In the genomic region with DNA sequence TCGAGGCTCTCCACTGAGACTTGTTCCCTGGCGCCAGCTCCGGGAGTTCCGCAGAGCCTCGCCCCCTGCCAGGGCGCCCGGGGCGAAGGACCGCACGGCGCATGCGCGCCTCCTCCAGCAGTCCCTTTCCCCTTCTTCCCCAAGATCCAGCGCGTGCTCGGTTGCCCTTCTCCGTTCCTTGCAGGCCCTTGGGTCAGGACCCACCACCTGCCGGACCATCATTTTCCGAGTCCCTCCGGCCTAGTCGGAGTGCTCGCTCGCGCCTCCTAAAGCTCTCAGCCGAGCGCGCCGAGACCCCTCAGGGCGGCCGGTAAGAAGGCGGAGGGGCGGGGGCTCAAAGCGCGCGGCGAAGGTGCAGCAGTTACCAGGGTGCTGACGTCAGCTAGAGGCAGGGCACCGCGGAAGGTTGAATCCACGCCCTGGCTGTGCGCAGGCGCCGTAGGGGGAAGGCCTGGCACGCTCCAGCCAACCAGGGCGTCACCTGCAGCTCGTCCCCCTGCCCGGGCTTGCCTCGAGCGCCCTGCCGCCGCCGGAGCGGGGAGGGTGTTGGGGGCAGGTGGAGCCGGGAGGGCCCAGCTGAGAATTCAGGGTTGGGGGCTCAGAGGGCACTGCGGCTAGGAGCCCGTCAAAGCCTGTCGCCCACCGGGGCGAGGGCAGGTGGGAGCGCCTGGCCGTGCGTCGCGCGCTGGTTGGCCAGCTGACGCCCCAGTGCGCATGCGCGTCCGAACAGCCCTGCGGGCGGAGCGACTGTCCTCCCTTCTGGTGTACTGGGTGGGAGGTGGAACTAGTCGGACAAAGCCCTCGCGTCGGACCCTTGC, we compare ENCODE assay signal across 8 cellular contexts. TPM values are rescaled to one million over a fixed set of nuclear protein-coding genes. Genes with fewer than 3 reads are reported as not detected.
A peak's percentile ranks its signal among the peaks of the same experiment; 100 is the strongest.
DNase-seq lines count a peak whose midpoint lies in the region; ATAC-seq and TF ChIP-seq lines count a peak whose summit lies in the region.

TCAIM (plus strand) TSS at position 757 of the 818 bp plus-strand sequence. CDS start 16,017 bp downstream, outside the sequence.

- H3K36me3 ChIP-seq in BJ (ENCODE audit: control insufficient read depth, insufficient read depth, low read length) = no peaks in the 10 kb centered on the region

- H3K4me3 ChIP-seq in BJ (ENCODE audit: low read depth, low read length) = peak within 1 kb of the TSS; percentile 94
- H3K4me3 ChIP-seq in coronary artery = peak within 1 kb of the TSS; percentile 88

- H3K27me3 ChIP-seq in BJ (ENCODE audit: control insufficient read depth, insufficient read depth, low read length) = peaks cover 2% of the 10 kb centered on the region; the same call in 1 of the 2 replicates

- no peaks in the 10 kb centered on the region for H3K9me3 Mint-ChIP-seq in activated CD4-positive, alpha-beta T cell treated with anti-CD3 and anti-CD28 coated beads, Interleukin-2, amount 10 ng/mL, durations not matched to agents 24 days and 14 days

- H3K36me3 Mint-ChIP-seq in activated CD4-positive, alpha-beta T cell treated with anti-CD3 and anti-CD28 coated beads, Interleukin-2, amount 10 ng/mL, durations not matched to agents 24 days and 14 days (ENCODE audit: low read depth) = peaks cover 6% of the 10 kb centered on the region

- H3K4me1 Mint-ChIP-seq in activated CD4-positive, alpha-beta T cell treated with anti-CD3 and anti-CD28 coated beads, Interleukin-2, amount 10 ng/mL, durations not matched to agents 24 days and 14 days = peaks cover 19% of the 10 kb centered on the region

- H3K27me3 Mint-ChIP-seq in activated CD4-positive, alpha-beta T cell treated with anti-CD3 and anti-CD28 coated beads, Interleukin-2, amount 10 ng/mL, durations not matched to agents 24 days and 14 days = peaks cover 10% of the 10 kb centered on the region

- intact Hi-C loops in activated CD4-positive, alpha-beta T cell treated with anti-CD3 and anti-CD28 coated beads, Interleukin-2, amount 10 ng/mL, durations not matched to agents 24 days and 14 days (cut with micrococcal nuclease) = loop anchor here (1.0 to 10.0 kb wide), 8 partner anchors 101 to 1533 kb away; partner anchors contain the start of genes ACKR2, EXOSC7, HIGD1A and KIAA1143

- H3K27ac ChIP-seq in coronary artery = peak within 1 kb of the TSS; percentile 96 to 98

- peak; percentile 95 for ATAC-seq in HG03460 (IDR thresholded peaks at IDR 0.05; ENCODE audit: unreplicated experiment)

- H3K27ac Mint-ChIP-seq in activated CD4-positive, alpha-beta T cell treated with anti-CD3 and anti-CD28 coated beads, Interleukin-2, amount 10 ng/mL, durations not matched to agents 24 days and 14 days = peak within 1 kb of the TSS; percentile 98

- CTCF ChIA-PET in BJ (lab: Yijun Ruan, JAX) = interaction anchor here (0.6 to 7.0 kb wide), 4 partner anchors 10 to 1858 kb away, joined by 3 to 35 read pairs (median 6); no protein-coding TSS in a partner anchor

- peak; percentile 76 for DNase-seq in BJ (ENCODE audit: low read depth)
- peak; percentile 85 for DNase-seq in GM19240 (ENCODE audit: insufficient read length, low spot score)
- peak; percentile 96 to 98 for DNase-seq in NCI-H526 (lab: John Stamatoyannopoulos, UW)
- DNase-seq in activated CD4-positive, alpha-beta T cell treated with anti-CD3 and anti-CD28 coated beads, Interleukin-2, amount 10 ng/mL, durations not matched to agents 24 days and 14 days = peak; percentile 99
- peak; percentile 99 for DNase-seq in coronary artery (ENCODE audit: low spot score)
- peak; percentile 100 for DNase-seq in left kidney (ENCODE audit: low read depth, low spot score)
- DNase-seq in stimulated activated CD4-positive, alpha-beta T cell treated with anti-CD3 and anti-CD28 coated beads, Interleukin-2, amount 100 ng/mL, for 24 hours = peak; percentile 98

- POLR2A ChIA-PET in BJ (lab: Charles Lee) = interaction anchor here (0.5 to 1.2 kb wide), 3 partner anchors 15 to 487 kb away, joined by 3 read pairs; no protein-coding TSS in a partner anchor

- peak within 1 kb of the TSS; percentile 100 for H3K4me3 Mint-ChIP-seq in activated CD4-positive, alpha-beta T cell treated with anti-CD3 and anti-CD28 coated beads, Interleukin-2, amount 10 ng/mL, durations not matched to agents 24 days and 14 days

- TF ChIP-seq CTCF in BJ (IDR thresholded peaks at IDR 0.05; ENCODE audit: insufficient read depth, low read depth, low read length) = no peak
- TF ChIP-seq CTCF in coronary artery (IDR thresholded peaks at IDR 0.05) = no peak

RNA-seq across cellular contexts. Expression of gene TCAIM, which starts in this region (rescaled TPM):
- polyA plus RNA-seq in BJ (2011; rRNA removed) = 10.1 and 18.0 TPM in 2 replicates
- 7.9 and 9.3 TPM in 2 replicates for polyA minus RNA-seq in BJ (2011; rRNA and poly(A)+ RNA removed)
- total RNA-seq in activated CD4-positive, alpha-beta T cell treated with anti-CD3 and anti-CD28 coated beads, Interleukin-2, amount 10 ng/mL, durations not matched to agents 24 days and 14 days = 14.3 and 14.6 TPM in 2 replicates

Comparison
In these comparisons a context has a peak if more than half of its experiments do, and no peak if none do; other contexts are left out.
1. Peak in every context shown above with its lines: DNase-seq, ATAC-seq, H3K4me3 ChIP-seq and H3K27ac ChIP-seq.